ENCODE assay signal across 9 cellular contexts in genomic region chr14:45251912-45252311, GRCh38. TPM values are rescaled to one million over a fixed set of nuclear protein-coding genes. Genes with fewer than 3 reads are reported as not detected.
DNase-seq lines count a peak whose midpoint lies in the region; ATAC-seq, FAIRE-seq and TF ChIP-seq lines count a peak whose summit lies in the region.
"Had no signal": no experiment of that assay in that cellular context is flagged by ENCODE, and none has a peak within 500 bp of the region (broad histone marks: within the 10 kb centered on the region; RNA-seq: fewer than 3 reads in every experiment).

No MANE protein-coding gene starts in this region.

- H3K27ac Mint-ChIP-seq in CD14-positive monocyte = peak overlapping the region; percentile 79 to 96 (median 92)

- H3K36me3 ChIP-seq in NT2/D1 (ENCODE audit: insufficient read depth, insufficient read length, low read length) (peaks cover 3% of the 10 kb centered on the region), bronchial epithelial cell (ENCODE audit: control insufficient read depth, insufficient read depth, low read length) (no peaks in the 10 kb centered on the region)

- ATAC-seq in GM18868 (IDR thresholded peaks at IDR 0.05; ENCODE audit: unreplicated experiment) (peak; percentile 76), HG03045 (IDR thresholded peaks at IDR 0.05; ENCODE audit: unreplicated experiment) (peak; percentile 39), omental fat pad (ENCODE audit: low FRiP score) (no peak)

- peaks cover 3 to 14% (median 8%) of the 10 kb centered on the region in 7 donors for H3K9me3 Mint-ChIP-seq in CD14-positive monocyte

- intact Hi-C loops in CD14-positive monocyte (cut with micrococcal nuclease) = loop anchor here (2.0 to 5.0 kb wide), 3 partner anchors 117 to 290 kb away; partner anchors contain the start of genes FANCM (in 2 of the 2), FKBP3 (in 2 of the 2), KLHL28 (in 1 of the 2) and PRPF39 (in 1 of the 2)

- H3K36me3 Mint-ChIP-seq in CD14-positive monocyte = peaks cover 0 to 2% of the 10 kb centered on the region in 2 donors

- TF ChIP-seq CTCF in CD14-positive monocyte (IDR thresholded peaks at IDR 0.05) (no peak), bronchial epithelial cell (IDR thresholded peaks at IDR 0.05; ENCODE audit: insufficient read depth, low read length, severe bottlenecking) (no peak), omental fat pad (IDR thresholded peaks at IDR 0.05) (no peak)

- peak overlapping the region; percentile 63 for H3K4me3 ChIP-seq in NT2/D1 (ENCODE audit: insufficient read length, low read depth)
- peak overlapping the region; percentile 65 for H3K4me3 ChIP-seq in bronchial epithelial cell (ENCODE audit: low read depth, low read length)
- H3K4me3 ChIP-seq in mononuclear cell (ENCODE audit: low read length) = peak overlapping the region; percentile 98

- DNase-seq in CD14-positive monocyte (ENCODE audit: low spot score) (peak; percentile 52), NT2/D1 (ENCODE audit: low read depth, low spot score) (no peak), bronchial epithelial cell (ENCODE audit: low read depth) (peak; percentile 40), NCI-H146 treated with DMSO at 0.1 percent for 48 hours (lab: John Stamatoyannopoulos, UW; ENCODE audit: unreplicated experiment) (no peak), omental fat pad (ENCODE audit: low spot score) (no peak)

- no peak overlapping the region for H3K9ac ChIP-seq in NT2/D1 (ENCODE audit: insufficient read length, low read depth)

- H3K4me1 Mint-ChIP-seq in CD14-positive monocyte = peaks cover 47% of the 10 kb centered on the region

- FAIRE-seq in bronchial epithelial cell (lab: Jason Lieb, UNC) = no peak
- FAIRE-seq: TTC549 had no signal

- H3K4me3 Mint-ChIP-seq in CD14-positive monocyte = peak overlapping the region; percentile 90 to 93

- H3K27me3 ChIP-seq in NT2/D1 (ENCODE audit: insufficient read depth, insufficient read length) = no peaks in the 10 kb centered on the region
- no peaks in the 10 kb centered on the region for H3K27me3 ChIP-seq in bronchial epithelial cell (ENCODE audit: control insufficient read depth, insufficient read depth, low read length)
- no peaks in the 10 kb centered on the region for H3K27me3 ChIP-seq in mononuclear cell (ENCODE audit: insufficient read depth, low read length)

- peaks cover 2% of the 10 kb centered on the region for H3K4me1 ChIP-seq in NT2/D1 (ENCODE audit: insufficient read depth, insufficient read length)
- peaks cover 53% of the 10 kb centered on the region for H3K4me1 ChIP-seq in mononuclear cell (ENCODE audit: insufficient read depth, low read length)

- H3K9me3 ChIP-seq in NT2/D1 (ENCODE audit: insufficient read depth, low read length) (peaks cover 8% of the 10 kb centered on the region; the same call in 1 of the 2 replicates), mononuclear cell (ENCODE audit: low read depth, low read length) (no peaks in the 10 kb centered on the region)

- H3K27me3 Mint-ChIP-seq in CD14-positive monocyte (ENCODE audit: low read depth in 3 of 3) = peaks cover 0 to 1% (median 0%) of the 10 kb centered on the region in 3 donors

RNA-seq across cellular contexts. Expression of gene MIS18BP1, which starts 1.1 kb away (rescaled TPM):
- 10 to 100 TPM; 45.6 to 61.8 TPM for polyA plus RNA-seq in CD14-positive monocyte
- total RNA-seq in bronchial epithelial cell (7.6 and 9.2 TPM in 2 replicates), mononuclear cell (72.6 TPM), omental fat pad (10 to 100 TPM; 28.5 to 58.0 (median 29.7) TPM)

Comparison
In these comparisons a context has a peak if more than half of its experiments do, and no peak if none do; other contexts are left out.
1. DNase-seq: peak in CD14-positive monocyte (single experiment) and bronchial epithelial cell (single experiment); none in NT2/D1 (single experiment), NCI-H146 treated with DMSO at 0.1 percent for 48 hours (single experiment) and omental fat pad (single experiment).
2. Peak in every context shown above with its lines, with median percentiles within 50 percentile points of each other: H3K4me3 ChIP-seq.